Comparison of ENCODE assay signal across 26 cellular contexts in the genomic region with DNA sequence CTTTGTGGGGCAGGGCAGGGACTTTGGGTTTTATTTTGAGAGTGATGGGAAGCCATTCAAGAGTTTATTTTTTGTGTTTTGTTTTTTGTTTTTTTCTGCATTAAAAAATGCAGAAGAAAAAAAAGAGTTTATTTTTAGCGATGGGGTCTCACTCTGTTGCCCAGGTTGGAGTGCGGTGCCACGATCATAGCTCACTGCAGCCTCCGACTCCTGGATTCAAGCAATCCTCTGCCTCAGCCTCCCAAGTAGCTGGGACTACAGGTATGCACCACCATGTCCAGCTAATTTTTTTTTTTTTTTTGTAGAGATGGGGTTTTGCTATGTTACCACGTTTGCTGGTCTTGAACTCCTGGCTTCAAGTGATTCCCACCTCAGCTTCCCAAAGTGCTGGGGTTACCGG. TPM values are rescaled to one million over a fixed set of nuclear protein-coding genes. Genes with fewer than 3 reads are reported as not detected.
DNase-seq lines count a peak whose midpoint lies in the region; ATAC-seq and TF ChIP-seq lines count a peak whose summit lies in the region.
"Had no signal": no experiment of that assay in that cellular context is flagged by ENCODE, and none has a peak within 500 bp of the region (broad histone marks: within the 10 kb centered on the region; RNA-seq: fewer than 3 reads in every experiment).

No MANE protein-coding gene starts in this region.

- TF ChIP-seq CTCF in RWPE1 (conservative IDR thresholded peaks at IDR 0.05; ENCODE audit: low read depth) = no peak
- no peak for TF ChIP-seq CTCF in colonic mucosa (IDR thresholded peaks at IDR 0.05)
- TF ChIP-seq CTCF in nephron progenitor cell (IDR thresholded peaks at IDR 0.05) = no peak

- H3K27me3 ChIP-seq in colonic mucosa = no peaks in the 10 kb centered on the region
- H3K27me3 ChIP-seq: BE2C; BLaER1 treated with 17β-estradiol and CSF1 and Interleukin-3, amounts not matched to agents 10 nM and 100 nM had no signal

- no peaks in the 10 kb centered on the region for H3K36me3 Mint-ChIP-seq in nephron progenitor cell (ENCODE audit: low read depth)
- H3K36me3 Mint-ChIP-seq in T-cell = no peaks in the 10 kb centered on the region
- H3K36me3 Mint-ChIP-seq: CD14-positive monocyte; CD8-positive, alpha-beta memory T cell had no signal

- H3K9me3 Mint-ChIP-seq in nephron progenitor cell (no peaks in the 10 kb centered on the region), T-cell (no peaks in the 10 kb centered on the region)
- H3K9me3 Mint-ChIP-seq: CD4-positive, alpha-beta T cell; CD8-positive, alpha-beta memory T cell; HFFc6 had no signal

- DNase-seq in RWPE1 (ENCODE audit: low spot score) (no peak), colonic mucosa (no peak), nephron progenitor cell (no peak), kidney tubule cell (ENCODE audit: low spot score) (no peak), T-cell (no peak), OCI-M2 (lab: John Stamatoyannopoulos, UW; ENCODE audit: unreplicated experiment) (no peak)
- DNase-seq: 8988T; ACHN; AML-193; BE2C; CD4-positive, alpha-beta T cell; CD8-positive, alpha-beta memory T cell; DMS 273 treated with DMSO at 0.1 percent for 48 hours; DMS79; EL; GDM1; GM23248; H9; HFFc6 had no signal

- intact Hi-C loops in colonic mucosa (cut with DNase I) = no loop called here

- H3K4me3 Mint-ChIP-seq in nephron progenitor cell (no peak overlapping the region), T-cell (no peak overlapping the region)
- H3K4me3 Mint-ChIP-seq: CD14-positive monocyte; CD4-positive, alpha-beta T cell; H9; HFFc6 had no signal

- H3K36me3 ChIP-seq in colonic mucosa = no peaks in the 10 kb centered on the region
- H3K36me3 ChIP-seq: BE2C; BLaER1 treated with 17β-estradiol and CSF1 and Interleukin-3, amounts not matched to agents 10 nM and 100 nM had no signal

- ATAC-seq in T-cell (replicated peaks in 1 of 4) (no peak), HG03175 (IDR thresholded peaks at IDR 0.05; ENCODE audit: unreplicated experiment) (no peak)
- ATAC-seq: A549, GM12878, HCT116 had no signal

- H3K4me1 Mint-ChIP-seq in nephron progenitor cell = peaks cover 36% of the 10 kb centered on the region
- H3K4me1 Mint-ChIP-seq in T-cell = peaks cover 11 to 16% (median 13%) of the 10 kb centered on the region in 3 donors

- H3K27ac Mint-ChIP-seq in nephron progenitor cell (peak overlapping the region; percentile 2), T-cell (no peak overlapping the region)
- H3K27ac Mint-ChIP-seq: CD4-positive, alpha-beta T cell; H9; HFFc6 had no signal

- H3K9me3 ChIP-seq in colonic mucosa = no peaks in the 10 kb centered on the region
- H3K9me3 ChIP-seq: A549; BE2C; BLaER1 treated with 17β-estradiol and CSF1 and Interleukin-3, amounts not matched to agents 10 nM and 100 nM had no signal

- H3K27ac ChIP-seq in RWPE1 = peak overlapping the region; percentile 56
- peak overlapping the region; percentile 9 for H3K27ac ChIP-seq in colonic mucosa
- H3K27ac ChIP-seq: A549; BLaER1 treated with 17β-estradiol and CSF1 and Interleukin-3, amounts not matched to agents 10 nM and 100 nM; GM23248 had no signal

- no peaks in the 10 kb centered on the region for H3K4me1 ChIP-seq in colonic mucosa
- H3K4me1 ChIP-seq: A549, BE2C had no signal

- H3K4me3 ChIP-seq in colonic mucosa = no peak overlapping the region
- H3K4me3 ChIP-seq: A549; BLaER1 treated with 17β-estradiol and CSF1 and Interleukin-3, amounts not matched to agents 10 nM and 100 nM; GM12878; GM23248 had no signal

- no peak overlapping the region for H3K9ac ChIP-seq in colonic mucosa (ENCODE audit: low read depth in 2 of 2, low read length in 2 of 2)
- H3K9ac ChIP-seq: BLaER1 treated with 17β-estradiol and CSF1 and Interleukin-3, amounts not matched to agents 10 nM and 100 nM; GM23248 had no signal

- CTCF ChIA-PET in RWPE1 (lab: Yijun Ruan, JAX) (no interaction called here), T-cell (lab: Charles Lee) (interaction anchor here (0.6 to 0.7 kb wide), 2 partner anchors 17 to 27 kb away, joined by 3 to 4 read pairs; no protein-coding TSS in a partner anchor)

- peaks cover 11% of the 10 kb centered on the region for H3K27me3 Mint-ChIP-seq in nephron progenitor cell (ENCODE audit: low read depth, poor library complexity)
- no peaks in the 10 kb centered on the region for H3K27me3 Mint-ChIP-seq in T-cell
- H3K27me3 Mint-ChIP-seq: CD4-positive, alpha-beta T cell had no signal

- POLR2A ChIA-PET in RWPE1 (lab: Yijun Ruan, JAX; ENCODE audit: low non-redundant PET) (no interaction called here), T-cell (lab: Charles Lee) (no interaction called here)

RNA-seq across cellular contexts. Expression of gene CA11, which starts 12.5 kb away (rescaled TPM):
- total RNA-seq in colonic mucosa = 1 to 10 TPM; 1.4 to 2.7 TPM
- total RNA-seq in T-cell = 10 to 100 TPM in 4 of 5 donors, 1 to 10 TPM in 1; 8.0 to 18.5 (median 11.0) TPM

RNA-seq across cellular contexts. Expression of gene NTN5, which starts 14.3 kb away (rescaled TPM):
- total RNA-seq in colonic mucosa (under 1 TPM in 1 of 2 donors, not detected in 1; 0.32 TPM), T-cell (1 to 10 TPM; 2.2 to 4.2 (median 3.5) TPM)
- total RNA-seq: GM12878 had no signal

RNA-seq across cellular contexts. Expression of gene DBP, which starts 21.3 kb away (rescaled TPM):
- 1 to 10 TPM; 4.7 to 8.9 TPM for total RNA-seq in colonic mucosa
- total RNA-seq in T-cell = 10 to 100 TPM; 24.5 to 57.2 (median 56.0) TPM

RNA-seq across cellular contexts. Expression of gene FUT2, which starts 37.3 kb away (rescaled TPM):
- total RNA-seq in colonic mucosa (100 to 1,000 TPM; 125 to 141 TPM), T-cell (under 1 TPM in 1 of 5 donors, not detected in 4; 0.16 TPM)
- total RNA-seq: CD4-positive, alpha-beta T cell; CD8-positive, alpha-beta memory T cell; GM12878; GM23248; H4; HFFc6 had no signal

RNA-seq across cellular contexts. Expression of gene SPHK2, which starts 39.2 kb away (rescaled TPM):
- 10 to 100 TPM; 36.2 to 48.4 TPM for total RNA-seq in colonic mucosa
- total RNA-seq in T-cell = 10 to 100 TPM; 18.0 to 37.0 (median 31.8) TPM
